ENCODE assay signal across 8 cellular contexts in the genomic region with DNA sequence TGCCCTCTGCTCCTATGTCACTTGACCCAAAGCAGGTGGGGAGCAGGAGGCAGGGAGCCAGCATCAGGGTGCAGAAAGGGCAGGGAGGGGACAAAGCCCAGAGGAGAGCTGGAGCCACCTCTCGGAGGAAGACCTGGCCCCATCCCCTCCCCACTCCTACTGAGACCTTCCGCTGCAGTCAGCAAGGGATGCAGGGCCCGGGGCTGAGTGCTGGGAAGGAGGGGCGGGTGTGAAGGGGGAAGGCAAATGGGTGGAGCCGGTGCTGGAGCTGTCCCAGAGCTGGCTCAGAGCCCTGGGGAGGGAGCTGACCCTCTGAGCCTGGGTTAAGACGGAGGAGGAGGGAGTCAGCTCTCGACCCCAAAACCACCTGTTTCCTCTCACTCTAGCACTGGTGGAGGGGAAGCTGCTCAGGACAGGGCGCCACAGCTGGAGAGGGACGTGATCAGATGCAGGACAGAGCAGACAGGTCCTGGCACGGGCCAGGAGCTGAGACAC. TPM values are rescaled to one million over a fixed set of nuclear protein-coding genes. Genes with fewer than 3 reads are reported as not detected.
DNase-seq lines count a peak whose midpoint lies in the region; ATAC-seq and TF ChIP-seq lines count a peak whose summit lies in the region.

No MANE protein-coding gene starts in this region.

- H3K4me2 ChIP-seq in mesendoderm (ENCODE audit: low read length), result no peak overlapping the region

- DNase-seq in DMS79 treated with DMSO at 0.1 percent for 48 hours (lab: John Stamatoyannopoulos, UW) (peak; percentile 18), DMS79 (lab: John Stamatoyannopoulos, UW) (no peak), dermis blood vessel endothelial cell (peak; percentile 62), mesendoderm (peak; percentile 81), tibial artery (peak; percentile 72 to 89), UCSD-AML1 (lab: John Stamatoyannopoulos, UW; ENCODE audit: unreplicated experiment) (no peak), AG20443 (ENCODE audit: low spot score) (no peak)

- no peak overlapping the region for H3K56ac ChIP-seq in mesendoderm (ENCODE audit: low read length)

- no peaks in the 10 kb centered on the region for H3K79me2 ChIP-seq in mesendoderm (ENCODE audit: control insufficient read depth, insufficient read depth, low read length)

- no peaks in the 10 kb centered on the region for H3K79me1 ChIP-seq in mesendoderm (ENCODE audit: low read length)

- H4K8ac ChIP-seq in mesendoderm (ENCODE audit: low read depth, low read length), result no peak overlapping the region

- no peak overlapping the region for H2AK5ac ChIP-seq in mesendoderm (ENCODE audit: low read length)

- no peaks in the 10 kb centered on the region for H3K27me3 ChIP-seq in mesendoderm (ENCODE audit: insufficient read depth, low read length, poor library complexity)
- H3K27me3 ChIP-seq in tibial artery, result no peaks in the 10 kb centered on the region

- no peak overlapping the region for H3K23ac ChIP-seq in mesendoderm (ENCODE audit: low read length)

- H3K4ac ChIP-seq in mesendoderm (ENCODE audit: low read depth, low read length), result no peak overlapping the region

- no peak overlapping the region for H3K18ac ChIP-seq in mesendoderm (ENCODE audit: low read length)

- H3K4me1 ChIP-seq in mesendoderm (ENCODE audit: control insufficient read depth, low read depth, low read length) (peaks cover 2% of the 10 kb centered on the region), tibial artery (peaks cover 16 to 89% (median 75%) of the 10 kb centered on the region in 4 donors)

- H3K36me3 ChIP-seq in mesendoderm (ENCODE audit: control insufficient read depth, insufficient read depth, low read length) (no peaks in the 10 kb centered on the region), tibial artery (peaks cover 18 to 25% (median 24%) of the 10 kb centered on the region in 3 donors)

- H2BK5ac ChIP-seq in mesendoderm (ENCODE audit: low read length), result no peak overlapping the region

- no peak overlapping the region for H2BK120ac ChIP-seq in mesendoderm (ENCODE audit: low read depth, low read length)

- H3K4me3 ChIP-seq in mesendoderm (ENCODE audit: low read length) (no peak overlapping the region), tibial artery (no peak overlapping the region)

- ATAC-seq in GM21529 (IDR thresholded peaks at IDR 0.05; ENCODE audit: unreplicated experiment), result no peak

- H3K9ac ChIP-seq in mesendoderm (ENCODE audit: low read length), result no peak overlapping the region

- intact Hi-C loops in tibial artery (cut with DNase I; ENCODE audit: low total_unique reads), result loop anchor here (5.0 kb wide), 1 partner anchor 165 kb away; no protein-coding TSS in a partner anchor

- WGBS in mesendoderm (ENCODE audit: extremely low coverage, insufficient coverage, low lambda C conversion rate), result no CpG with 5 or more reads among the region's 10 CpGs

- no peak overlapping the region for H2BK15ac ChIP-seq in mesendoderm (replicated peaks; ENCODE audit: low read depth)

- no peak overlapping the region for H4K5ac ChIP-seq in mesendoderm (ENCODE audit: low read length)

- no peak for TF ChIP-seq CTCF in tibial artery (IDR thresholded peaks at IDR 0.05)

- H3K27ac ChIP-seq in mesendoderm (ENCODE audit: low read depth, low read length), result no peak overlapping the region
- peak overlapping the region; percentile 97 to 99 for H3K27ac ChIP-seq in tibial artery

- no peaks in the 10 kb centered on the region for H3K9me3 ChIP-seq in tibial artery

RNA-seq across cellular contexts. Expression of gene HS1BP3, which starts 33.8 kb away (rescaled TPM):
- total RNA-seq in dermis blood vessel endothelial cell, result 36.9 and 49.9 TPM in 2 replicates
- 4.5 TPM for polyA plus RNA-seq in mesendoderm (2013, experiment 1 of 2)
- polyA plus RNA-seq in mesendoderm (2013, experiment 2 of 2), result 5.0 TPM

RNA-seq across cellular contexts. Expression of gene GDF7, which starts 49.8 kb away (rescaled TPM):
- 5.4 and 28.1 TPM in 2 replicates for total RNA-seq in dermis blood vessel endothelial cell
- polyA plus RNA-seq in mesendoderm (2013, experiment 1 of 2), result 0.03 TPM
- polyA plus RNA-seq in mesendoderm (2013, experiment 2 of 2), result 0.01 TPM

Comparison
In these comparisons a context has a peak if more than half of its experiments do, and no peak if none do; other contexts are left out.
1. DNase-seq: peak in DMS79 treated with DMSO at 0.1 percent for 48 hours (single experiment), dermis blood vessel endothelial cell (single experiment), mesendoderm (single experiment) and tibial artery (2 of 2); none in DMS79 (single experiment), UCSD-AML1 (single experiment) and AG20443 (single experiment).